Comparison of ENCODE assay signal across 23 cellular contexts in the genomic region with DNA sequence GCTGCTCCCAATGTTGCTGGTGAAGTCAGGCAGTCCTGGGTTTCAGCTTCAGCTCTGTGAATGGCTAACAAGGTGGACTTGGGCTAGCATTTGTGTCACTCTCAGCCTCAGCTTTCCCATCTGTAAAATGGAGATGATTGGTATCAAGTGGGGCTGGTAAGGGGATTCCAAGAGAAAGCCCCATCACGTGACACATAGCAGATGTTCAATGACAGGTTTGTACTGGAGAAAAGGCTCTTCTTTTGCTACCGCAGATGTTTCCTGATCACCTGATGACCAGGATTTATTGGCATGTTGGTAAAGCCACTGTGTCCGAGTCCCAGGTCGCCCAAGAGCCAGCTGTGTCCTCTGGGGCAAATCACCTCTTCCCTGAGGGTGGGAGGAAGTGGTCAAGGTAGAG.
"Had no signal": no experiment of that assay in that cellular context is flagged by ENCODE, and none has a peak within 500 bp of the region (broad histone marks: within the 10 kb centered on the region; RNA-seq: fewer than 3 reads in every experiment).

No MANE protein-coding gene starts in this region.

- H3K27ac ChIP-seq: adrenal gland, SJSA1 had no signal

- H3K4me3 Mint-ChIP-seq: activated CD8-positive, alpha-beta memory T cell treated with anti-CD3 and anti-CD28 coated beads, Interleukin-2, amount 10 ng/mL, durations not matched to agents 7 days and 5 days; activated naive CD4-positive, alpha-beta T cell treated with anti-CD3 and anti-CD28 coated beads for 36 hours; activated naive CD8-positive, alpha-beta T cell; activated T-cell treated with anti-CD3 and anti-CD28 coated beads, Interleukin-2, amount 50 U/mL, for 24 hours; activated T-helper 1 cell treated with anti-CD3 and anti-CD28 coated beads, Interleukin-12 subunit alpha, Interleukin-12 subunit beta, Interleukin-2, Interleukin-4 antibody, amounts not matched to agents 30 ng/mL and 10 ng/mL and 1 ng/mL, durations not matched to agents 14 hours and 24 hours and 36 hours; T-helper 2 cell treated with Interferon-gamma antibody and Interleukin-4, amounts not matched to agents 5 μg/mL and 100 μg/mL, for 36 hours had no signal

- H3K27me3 ChIP-seq: SJSA1 had no signal

- H3K4me1 Mint-ChIP-seq: activated CD8-positive, alpha-beta memory T cell treated with anti-CD3 and anti-CD28 coated beads, Interleukin-2, amount 10 ng/mL, durations not matched to agents 7 days and 5 days had no signal

- H3K9me3 Mint-ChIP-seq: activated naive CD4-positive, alpha-beta T cell treated with anti-CD3 and anti-CD28 coated beads for 36 hours; activated T-cell treated with anti-CD3 and anti-CD28 coated beads, Interleukin-2, amount 50 U/mL, for 24 hours; activated T-helper 1 cell treated with anti-CD3 and anti-CD28 coated beads, Interleukin-12 subunit alpha, Interleukin-12 subunit beta, Interleukin-2, Interleukin-4 antibody, amounts not matched to agents 30 ng/mL and 10 ng/mL and 1 ng/mL, durations not matched to agents 14 hours and 24 hours and 36 hours; T-helper 2 cell treated with Interferon-gamma antibody and Interleukin-4, amounts not matched to agents 5 μg/mL and 100 μg/mL, for 36 hours had no signal

- H3K4me3 ChIP-seq: adrenal gland, SJSA1 had no signal

- H3K36me3 ChIP-seq: adrenal gland, SJSA1 had no signal

- H3K4me1 ChIP-seq: adrenal gland, SJSA1 had no signal

- DNase-seq: activated CD4-positive, alpha-beta T cell treated with anti-CD3 and anti-CD28 coated beads for 4 hours; activated CD8-positive, alpha-beta memory T cell treated with anti-CD3 and anti-CD28 coated beads, Interleukin-2, amount 10 ng/mL, durations not matched to agents 7 days and 5 days; activated gamma-delta T cell; anterior cingulate cortex; central memory CD4-positive, alpha-beta T cell; Kasumi-1; KBM-7; NCI-H1105 treated with DMSO at 0.1 percent for 48 hours; NCI-H1436 treated with DMSO at 0.1 percent for 48 hours; NCI-H187 treated with DMSO at 0.1 percent for 48 hours; NCI-H2081 treated with DMSO at 0.1 percent for 48 hours; NCI-H446 treated with DMSO at 0.1 percent for 48 hours; NCI-H526; PC-3; SHP77; SW 1271 had no signal

- H3K27ac Mint-ChIP-seq: activated CD8-positive, alpha-beta memory T cell treated with anti-CD3 and anti-CD28 coated beads, Interleukin-2, amount 10 ng/mL, durations not matched to agents 7 days and 5 days; activated naive CD4-positive, alpha-beta T cell treated with anti-CD3 and anti-CD28 coated beads for 36 hours; activated naive CD8-positive, alpha-beta T cell; activated T-cell treated with anti-CD3 and anti-CD28 coated beads, Interleukin-2, amount 50 U/mL, for 24 hours; activated T-helper 1 cell treated with anti-CD3 and anti-CD28 coated beads, Interleukin-12 subunit alpha, Interleukin-12 subunit beta, Interleukin-2, Interleukin-4 antibody, amounts not matched to agents 30 ng/mL and 10 ng/mL and 1 ng/mL, durations not matched to agents 14 hours and 24 hours and 36 hours; T-helper 2 cell treated with Interferon-gamma antibody and Interleukin-4, amounts not matched to agents 5 μg/mL and 100 μg/mL, for 36 hours had no signal

- H3K36me3 Mint-ChIP-seq: activated CD8-positive, alpha-beta memory T cell treated with anti-CD3 and anti-CD28 coated beads, Interleukin-2, amount 10 ng/mL, durations not matched to agents 7 days and 5 days; activated naive CD8-positive, alpha-beta T cell had no signal

- H3K9me3 ChIP-seq: adrenal gland, SJSA1 had no signal
